1 cellular context compared by ENCODE assay signal in the genomic region with DNA sequence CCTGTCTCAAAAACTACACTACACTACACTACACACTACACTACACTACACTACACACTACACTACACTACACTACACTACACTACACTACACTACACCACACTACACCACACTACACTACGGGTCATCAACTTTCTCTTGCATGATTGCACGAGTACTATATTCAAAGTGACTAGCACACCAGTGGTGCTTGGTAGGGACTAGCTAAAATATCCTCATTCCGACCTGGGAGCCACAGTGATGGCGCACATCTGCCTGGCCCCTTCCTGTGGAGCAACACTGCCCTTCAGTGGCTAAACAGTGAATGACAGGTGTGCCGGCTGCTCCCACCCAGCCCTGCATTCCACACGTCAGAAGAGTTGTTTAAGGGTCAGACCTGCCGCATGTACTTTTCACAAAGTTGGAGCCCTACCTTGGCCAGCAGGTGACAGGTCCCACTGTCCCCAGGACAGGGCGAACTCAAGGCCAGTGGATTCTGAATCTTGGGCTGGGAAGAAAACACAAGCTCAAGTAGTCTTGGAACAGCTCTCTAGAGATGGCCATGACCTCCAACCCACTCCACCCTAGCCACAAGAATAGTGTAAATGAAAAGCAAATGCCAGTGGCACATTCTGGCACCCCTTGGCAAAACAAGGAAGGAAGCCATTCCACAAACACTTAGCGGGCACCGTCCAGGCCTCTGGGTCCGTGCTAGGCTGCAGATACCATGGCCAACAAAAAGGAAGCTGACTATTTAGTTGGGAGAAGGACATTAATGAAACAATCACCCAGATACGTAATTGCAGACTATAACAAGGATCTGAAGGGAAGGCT.
TF ChIP-seq lines count a peak whose summit lies in the region.

No MANE protein-coding gene starts in this region.

TF ChIP-seq in HEK293, 187 proteins besides CTCF, POLR2A, EP300 and RAD21 (continued from another document):
- TF ChIP-seq ZNF600 (tag by site-specific recombination; IDR thresholded peaks at IDR 0.05) (peak; percentile 99), ZBTB20 (tag by site-specific recombination; IDR thresholded peaks at IDR 0.05) (peak; percentile 81), ZNF707 (tag by site-specific recombination; IDR thresholded peaks at IDR 0.05) (0 out of 2 replicates have a peak, but pooled peaks have one; percentile 16), ZBTB17 (tag by site-specific recombination; IDR thresholded peaks at IDR 0.05) (peak; percentile 88), HOXA7 (CRISPR knock-in tag; IDR thresholded peaks at IDR 0.05; ENCODE audit: borderline replicate concordance) (no peak), ZNF660 (tag by site-specific recombination; IDR thresholded peaks at IDR 0.05) (peak; percentile 10; the same call in 1 of the 2 replicates)
- TF ChIP-seq, protein P1, sequence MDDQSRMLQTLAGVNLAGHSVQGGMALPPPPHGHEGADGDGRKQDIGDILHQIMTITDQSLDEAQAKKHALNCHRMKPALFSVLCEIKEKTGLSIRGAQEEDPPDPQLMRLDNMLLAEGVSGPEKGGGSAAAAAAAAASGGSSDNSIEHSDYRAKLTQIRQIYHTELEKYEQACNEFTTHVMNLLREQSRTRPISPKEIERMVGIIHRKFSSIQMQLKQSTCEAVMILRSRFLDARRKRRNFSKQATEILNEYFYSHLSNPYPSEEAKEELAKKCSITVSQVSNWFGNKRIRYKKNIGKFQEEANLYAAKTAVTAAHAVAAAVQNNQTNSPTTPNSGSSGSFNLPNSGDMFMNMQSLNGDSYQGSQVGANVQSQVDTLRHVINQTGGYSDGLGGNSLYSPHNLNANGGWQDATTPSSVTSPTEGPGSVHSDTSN (CRISPR knock-in tag; IDR thresholded peaks at IDR 0.05): peak; percentile 89; the same call in 1 of the 2 replicates
TF ChIP-seq in HEK293: peak in this region for 12.
